ENCODE assay signal across 1 cellular context in genomic region chr2:241852116-241852980, GRCh38.
TF ChIP-seq lines count a peak whose summit lies in the region.

No MANE protein-coding gene starts in this region.

TF ChIP-seq in IMR-90, 13 proteins besides CTCF, POLR2A, EP300 and RAD21:
- TF ChIP-seq CEBPB (IDR thresholded peaks at IDR 0.05; ENCODE audit: low read depth, low read length) (no peak), MAFK (IDR thresholded peaks at IDR 0.05; ENCODE audit: low read depth, low read length) (no peak), RCOR1 (IDR thresholded peaks at IDR 0.05; ENCODE audit: insufficient replicate concordance, low read length) (no peak), MAZ (IDR thresholded peaks at IDR 0.05; ENCODE audit: borderline replicate concordance, low read depth, low read length) (no peak), NFE2L2 (IDR thresholded peaks at IDR 0.05; ENCODE audit: low read depth, low read length) (no peak), ELK1 (IDR thresholded peaks at IDR 0.05; ENCODE audit: borderline replicate concordance, low read depth, low read length) (no peak), RFX5 (IDR thresholded peaks at IDR 0.05; ENCODE audit: low read depth, low read length) (no peak), BHLHE40 (IDR thresholded peaks at IDR 0.05; ENCODE audit: low read depth, low read length) (no peak), FOS (IDR thresholded peaks at IDR 0.05; ENCODE audit: low read depth, low read length) (no peak)
TF ChIP-seq in IMR-90: peak in this region for 0.
